In the genomic region with DNA sequence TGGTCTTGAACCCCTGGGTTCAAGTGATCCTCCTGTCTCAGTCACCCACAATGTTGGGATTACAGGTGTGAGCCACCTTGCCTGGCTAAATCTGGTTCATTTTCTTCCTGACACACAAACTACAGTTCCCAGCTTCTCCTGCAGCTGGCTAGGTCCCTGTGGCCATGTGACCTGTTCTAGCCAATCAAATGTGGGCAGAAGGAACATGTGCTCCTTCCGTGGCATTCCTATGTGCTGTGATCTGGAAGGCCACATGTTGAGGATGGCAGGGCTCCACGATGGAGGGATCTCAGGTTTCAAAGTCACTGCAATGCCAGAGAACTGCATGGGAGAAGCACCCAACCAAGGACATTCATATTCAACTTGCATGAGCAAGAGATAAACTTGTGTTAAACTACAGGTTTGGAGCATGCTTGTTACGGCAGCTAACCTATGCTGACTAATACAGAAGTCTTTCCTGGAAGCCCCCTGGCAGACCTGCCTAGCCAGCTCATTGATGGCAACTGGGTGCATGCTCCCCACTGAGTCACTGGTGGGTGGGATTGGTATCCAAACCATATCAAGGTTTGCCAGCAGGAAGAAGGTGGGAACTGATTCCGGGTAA, we compare ENCODE assay signal across 2 cellular contexts.
TF ChIP-seq lines count a peak whose summit lies in the region.

No MANE protein-coding gene starts in this region.

TF ChIP-seq in IMR-90, 13 proteins besides CTCF, POLR2A, EP300 and RAD21:
- TF ChIP-seq, protein P1, sequence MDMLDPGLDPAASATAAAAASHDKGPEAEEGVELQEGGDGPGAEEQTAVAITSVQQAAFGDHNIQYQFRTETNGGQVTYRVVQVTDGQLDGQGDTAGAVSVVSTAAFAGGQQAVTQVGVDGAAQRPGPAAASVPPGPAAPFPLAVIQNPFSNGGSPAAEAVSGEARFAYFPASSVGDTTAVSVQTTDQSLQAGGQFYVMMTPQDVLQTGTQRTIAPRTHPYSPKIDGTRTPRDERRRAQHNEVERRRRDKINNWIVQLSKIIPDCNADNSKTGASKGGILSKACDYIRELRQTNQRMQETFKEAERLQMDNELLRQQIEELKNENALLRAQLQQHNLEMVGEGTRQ (IDR thresholded peaks at IDR 0.05; ENCODE audit: low read depth, low read length) = peak; percentile 87
- TF ChIP-seq SMC3 (IDR thresholded peaks at IDR 0.05; ENCODE audit: low read depth, low read length) = no peak
- TF ChIP-seq, protein P2, sequence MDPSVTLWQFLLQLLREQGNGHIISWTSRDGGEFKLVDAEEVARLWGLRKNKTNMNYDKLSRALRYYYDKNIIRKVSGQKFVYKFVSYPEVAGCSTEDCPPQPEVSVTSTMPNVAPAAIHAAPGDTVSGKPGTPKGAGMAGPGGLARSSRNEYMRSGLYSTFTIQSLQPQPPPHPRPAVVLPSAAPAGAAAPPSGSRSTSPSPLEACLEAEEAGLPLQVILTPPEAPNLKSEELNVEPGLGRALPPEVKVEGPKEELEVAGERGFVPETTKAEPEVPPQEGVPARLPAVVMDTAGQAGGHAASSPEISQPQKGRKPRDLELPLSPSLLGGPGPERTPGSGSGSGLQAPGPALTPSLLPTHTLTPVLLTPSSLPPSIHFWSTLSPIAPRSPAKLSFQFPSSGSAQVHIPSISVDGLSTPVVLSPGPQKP (IDR thresholded peaks at IDR 0.05; ENCODE audit: borderline replicate concordance, low read depth, low read length) = no peak
- TF ChIP-seq BHLHE40 (IDR thresholded peaks at IDR 0.05; ENCODE audit: low read depth, low read length) = no peak
- TF ChIP-seq RCOR1 (IDR thresholded peaks at IDR 0.05; ENCODE audit: insufficient replicate concordance, low read length) = no peak
TF ChIP-seq in IMR-90: peak in this region for 1.

TF ChIP-seq in K562, 482 proteins besides CTCF, POLR2A, EP300 and RAD21 (continues in another document):
- TF ChIP-seq ZBTB17 (CRISPR knock-in tag; IDR thresholded peaks at IDR 0.05) (no peak), NR1H2 (CRISPR knock-in tag; IDR thresholded peaks at IDR 0.05) (no peak), KLF6 (CRISPR knock-in tag; IDR thresholded peaks at IDR 0.05; ENCODE audit: borderline replicate concordance) (no peak), SIN3B (IDR thresholded peaks at IDR 0.05; ENCODE audit: low read depth) (no peak), NFYB (IDR thresholded peaks at IDR 0.05; ENCODE audit: extremely low read depth, insufficient read length) (peak; percentile 37), L3MBTL2 (IDR thresholded peaks at IDR 0.05) (peak; percentile 85), ZNF143 (CRISPR knock-in tag; IDR thresholded peaks at IDR 0.05) (peak; percentile 70), NCOA1 (IDR thresholded peaks at IDR 0.05; ENCODE audit: low read depth) (no peak), MBD2 (IDR thresholded peaks at IDR 0.05; ENCODE audit: borderline replicate concordance, low read depth) (0 out of 2 replicates have a peak, but pooled peaks have one; percentile 4), HDAC6 (IDR thresholded peaks at IDR 0.05; ENCODE audit: low read depth, low read length) (no peak), MEIS2 (IDR thresholded peaks at IDR 0.05; ENCODE audit: partially characterized antibody) (no peak), ETV1 (tag; conservative IDR thresholded peaks at IDR 0.05; ENCODE audit: low read depth) (no peak), CBX3 (IDR thresholded peaks at IDR 0.05; ENCODE audit: borderline replicate concordance in 1 of 2, low read length in 2 of 2) (peak in 1 of 2 experiments; percentile 76; a peak in 2 of 3 replicates), BCOR (IDR thresholded peaks at IDR 0.05) (0 out of 2 replicates have a peak, but pooled peaks have one; percentile 58), TRIM28 (IDR thresholded peaks at IDR 0.05) (0 out of 2 replicates have a peak, but pooled peaks have one; percentile 32), HCFC1 (IDR thresholded peaks at IDR 0.05; ENCODE audit: low read depth, low read length) (peak; percentile 79), NCOA6 (IDR thresholded peaks at IDR 0.05) (no peak)
- TF ChIP-seq, protein P3, sequence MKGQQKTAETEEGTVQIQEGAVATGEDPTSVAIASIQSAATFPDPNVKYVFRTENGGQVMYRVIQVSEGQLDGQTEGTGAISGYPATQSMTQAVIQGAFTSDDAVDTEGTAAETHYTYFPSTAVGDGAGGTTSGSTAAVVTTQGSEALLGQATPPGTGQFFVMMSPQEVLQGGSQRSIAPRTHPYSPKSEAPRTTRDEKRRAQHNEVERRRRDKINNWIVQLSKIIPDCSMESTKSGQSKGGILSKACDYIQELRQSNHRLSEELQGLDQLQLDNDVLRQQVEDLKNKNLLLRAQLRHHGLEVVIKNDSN (CRISPR knock-in tag; IDR thresholded peaks at IDR 0.05) = peak; percentile 97
- TF ChIP-seq, protein P4, sequence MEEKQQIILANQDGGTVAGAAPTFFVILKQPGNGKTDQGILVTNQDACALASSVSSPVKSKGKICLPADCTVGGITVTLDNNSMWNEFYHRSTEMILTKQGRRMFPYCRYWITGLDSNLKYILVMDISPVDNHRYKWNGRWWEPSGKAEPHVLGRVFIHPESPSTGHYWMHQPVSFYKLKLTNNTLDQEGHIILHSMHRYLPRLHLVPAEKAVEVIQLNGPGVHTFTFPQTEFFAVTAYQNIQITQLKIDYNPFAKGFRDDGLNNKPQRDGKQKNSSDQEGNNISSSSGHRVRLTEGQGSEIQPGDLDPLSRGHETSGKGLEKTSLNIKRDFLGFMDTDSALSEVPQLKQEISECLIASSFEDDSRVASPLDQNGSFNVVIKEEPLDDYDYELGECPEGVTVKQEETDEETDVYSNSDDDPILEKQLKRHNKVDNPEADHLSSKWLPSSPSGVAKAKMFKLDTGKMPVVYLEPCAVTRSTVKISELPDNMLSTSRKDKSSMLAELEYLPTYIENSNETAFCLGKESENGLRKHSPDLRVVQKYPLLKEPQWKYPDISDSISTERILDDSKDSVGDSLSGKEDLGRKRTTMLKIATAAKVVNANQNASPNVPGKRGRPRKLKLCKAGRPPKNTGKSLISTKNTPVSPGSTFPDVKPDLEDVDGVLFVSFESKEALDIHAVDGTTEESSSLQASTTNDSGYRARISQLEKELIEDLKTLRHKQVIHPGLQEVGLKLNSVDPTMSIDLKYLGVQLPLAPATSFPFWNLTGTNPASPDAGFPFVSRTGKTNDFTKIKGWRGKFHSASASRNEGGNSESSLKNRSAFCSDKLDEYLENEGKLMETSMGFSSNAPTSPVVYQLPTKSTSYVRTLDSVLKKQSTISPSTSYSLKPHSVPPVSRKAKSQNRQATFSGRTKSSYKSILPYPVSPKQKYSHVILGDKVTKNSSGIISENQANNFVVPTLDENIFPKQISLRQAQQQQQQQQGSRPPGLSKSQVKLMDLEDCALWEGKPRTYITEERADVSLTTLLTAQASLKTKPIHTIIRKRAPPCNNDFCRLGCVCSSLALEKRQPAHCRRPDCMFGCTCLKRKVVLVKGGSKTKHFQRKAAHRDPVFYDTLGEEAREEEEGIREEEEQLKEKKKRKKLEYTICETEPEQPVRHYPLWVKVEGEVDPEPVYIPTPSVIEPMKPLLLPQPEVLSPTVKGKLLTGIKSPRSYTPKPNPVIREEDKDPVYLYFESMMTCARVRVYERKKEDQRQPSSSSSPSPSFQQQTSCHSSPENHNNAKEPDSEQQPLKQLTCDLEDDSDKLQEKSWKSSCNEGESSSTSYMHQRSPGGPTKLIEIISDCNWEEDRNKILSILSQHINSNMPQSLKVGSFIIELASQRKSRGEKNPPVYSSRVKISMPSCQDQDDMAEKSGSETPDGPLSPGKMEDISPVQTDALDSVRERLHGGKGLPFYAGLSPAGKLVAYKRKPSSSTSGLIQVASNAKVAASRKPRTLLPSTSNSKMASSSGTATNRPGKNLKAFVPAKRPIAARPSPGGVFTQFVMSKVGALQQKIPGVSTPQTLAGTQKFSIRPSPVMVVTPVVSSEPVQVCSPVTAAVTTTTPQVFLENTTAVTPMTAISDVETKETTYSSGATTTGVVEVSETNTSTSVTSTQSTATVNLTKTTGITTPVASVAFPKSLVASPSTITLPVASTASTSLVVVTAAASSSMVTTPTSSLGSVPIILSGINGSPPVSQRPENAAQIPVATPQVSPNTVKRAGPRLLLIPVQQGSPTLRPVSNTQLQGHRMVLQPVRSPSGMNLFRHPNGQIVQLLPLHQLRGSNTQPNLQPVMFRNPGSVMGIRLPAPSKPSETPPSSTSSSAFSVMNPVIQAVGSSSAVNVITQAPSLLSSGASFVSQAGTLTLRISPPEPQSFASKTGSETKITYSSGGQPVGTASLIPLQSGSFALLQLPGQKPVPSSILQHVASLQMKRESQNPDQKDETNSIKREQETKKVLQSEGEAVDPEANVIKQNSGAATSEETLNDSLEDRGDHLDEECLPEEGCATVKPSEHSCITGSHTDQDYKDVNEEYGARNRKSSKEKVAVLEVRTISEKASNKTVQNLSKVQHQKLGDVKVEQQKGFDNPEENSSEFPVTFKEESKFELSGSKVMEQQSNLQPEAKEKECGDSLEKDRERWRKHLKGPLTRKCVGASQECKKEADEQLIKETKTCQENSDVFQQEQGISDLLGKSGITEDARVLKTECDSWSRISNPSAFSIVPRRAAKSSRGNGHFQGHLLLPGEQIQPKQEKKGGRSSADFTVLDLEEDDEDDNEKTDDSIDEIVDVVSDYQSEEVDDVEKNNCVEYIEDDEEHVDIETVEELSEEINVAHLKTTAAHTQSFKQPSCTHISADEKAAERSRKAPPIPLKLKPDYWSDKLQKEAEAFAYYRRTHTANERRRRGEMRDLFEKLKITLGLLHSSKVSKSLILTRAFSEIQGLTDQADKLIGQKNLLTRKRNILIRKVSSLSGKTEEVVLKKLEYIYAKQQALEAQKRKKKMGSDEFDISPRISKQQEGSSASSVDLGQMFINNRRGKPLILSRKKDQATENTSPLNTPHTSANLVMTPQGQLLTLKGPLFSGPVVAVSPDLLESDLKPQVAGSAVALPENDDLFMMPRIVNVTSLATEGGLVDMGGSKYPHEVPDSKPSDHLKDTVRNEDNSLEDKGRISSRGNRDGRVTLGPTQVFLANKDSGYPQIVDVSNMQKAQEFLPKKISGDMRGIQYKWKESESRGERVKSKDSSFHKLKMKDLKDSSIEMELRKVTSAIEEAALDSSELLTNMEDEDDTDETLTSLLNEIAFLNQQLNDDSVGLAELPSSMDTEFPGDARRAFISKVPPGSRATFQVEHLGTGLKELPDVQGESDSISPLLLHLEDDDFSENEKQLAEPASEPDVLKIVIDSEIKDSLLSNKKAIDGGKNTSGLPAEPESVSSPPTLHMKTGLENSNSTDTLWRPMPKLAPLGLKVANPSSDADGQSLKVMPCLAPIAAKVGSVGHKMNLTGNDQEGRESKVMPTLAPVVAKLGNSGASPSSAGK (IDR thresholded peaks at IDR 0.05) = peak; percentile 67
- TF ChIP-seq, protein P5, sequence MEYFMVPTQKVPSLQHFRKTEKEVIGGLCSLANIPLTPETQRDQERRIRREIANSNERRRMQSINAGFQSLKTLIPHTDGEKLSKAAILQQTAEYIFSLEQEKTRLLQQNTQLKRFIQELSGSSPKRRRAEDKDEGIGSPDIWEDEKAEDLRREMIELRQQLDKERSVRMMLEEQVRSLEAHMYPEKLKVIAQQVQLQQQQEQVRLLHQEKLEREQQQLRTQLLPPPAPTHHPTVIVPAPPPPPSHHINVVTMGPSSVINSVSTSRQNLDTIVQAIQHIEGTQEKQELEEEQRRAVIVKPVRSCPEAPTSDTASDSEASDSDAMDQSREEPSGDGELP (CRISPR knock-in tag; IDR thresholded peaks at IDR 0.05; ENCODE audit: borderline replicate concordance) = peak; percentile 40; the same call in 1 of the 2 replicates
- TF ChIP-seq, protein P6, sequence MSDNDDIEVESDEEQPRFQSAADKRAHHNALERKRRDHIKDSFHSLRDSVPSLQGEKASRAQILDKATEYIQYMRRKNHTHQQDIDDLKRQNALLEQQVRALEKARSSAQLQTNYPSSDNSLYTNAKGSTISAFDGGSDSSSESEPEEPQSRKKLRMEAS (CRISPR knock-in tag; IDR thresholded peaks at IDR 0.05) = peak; percentile 73
- TF ChIP-seq, protein P7, sequence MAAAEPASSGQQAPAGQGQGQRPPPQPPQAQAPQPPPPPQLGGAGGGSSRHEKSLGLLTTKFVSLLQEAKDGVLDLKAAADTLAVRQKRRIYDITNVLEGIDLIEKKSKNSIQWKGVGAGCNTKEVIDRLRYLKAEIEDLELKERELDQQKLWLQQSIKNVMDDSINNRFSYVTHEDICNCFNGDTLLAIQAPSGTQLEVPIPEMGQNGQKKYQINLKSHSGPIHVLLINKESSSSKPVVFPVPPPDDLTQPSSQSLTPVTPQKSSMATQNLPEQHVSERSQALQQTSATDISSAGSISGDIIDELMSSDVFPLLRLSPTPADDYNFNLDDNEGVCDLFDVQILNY (CRISPR knock-in tag; IDR thresholded peaks at IDR 0.05) = 0 out of 2 replicates have a peak, but pooled peaks have one; percentile 21
- TF ChIP-seq, protein P8, sequence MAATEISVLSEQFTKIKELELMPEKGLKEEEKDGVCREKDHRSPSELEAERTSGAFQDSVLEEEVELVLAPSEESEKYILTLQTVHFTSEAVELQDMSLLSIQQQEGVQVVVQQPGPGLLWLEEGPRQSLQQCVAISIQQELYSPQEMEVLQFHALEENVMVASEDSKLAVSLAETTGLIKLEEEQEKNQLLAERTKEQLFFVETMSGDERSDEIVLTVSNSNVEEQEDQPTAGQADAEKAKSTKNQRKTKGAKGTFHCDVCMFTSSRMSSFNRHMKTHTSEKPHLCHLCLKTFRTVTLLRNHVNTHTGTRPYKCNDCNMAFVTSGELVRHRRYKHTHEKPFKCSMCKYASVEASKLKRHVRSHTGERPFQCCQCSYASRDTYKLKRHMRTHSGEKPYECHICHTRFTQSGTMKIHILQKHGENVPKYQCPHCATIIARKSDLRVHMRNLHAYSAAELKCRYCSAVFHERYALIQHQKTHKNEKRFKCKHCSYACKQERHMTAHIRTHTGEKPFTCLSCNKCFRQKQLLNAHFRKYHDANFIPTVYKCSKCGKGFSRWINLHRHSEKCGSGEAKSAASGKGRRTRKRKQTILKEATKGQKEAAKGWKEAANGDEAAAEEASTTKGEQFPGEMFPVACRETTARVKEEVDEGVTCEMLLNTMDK (IDR thresholded peaks at IDR 0.05; ENCODE audit: borderline replicate concordance, insufficient read depth, low read depth, low read length, poor library complexity, severe bottlenecking) = no peak
- TF ChIP-seq, protein P1 (CRISPR knock-in tag; IDR thresholded peaks at IDR 0.05) = peak; percentile 95
- TF ChIP-seq, protein P9, sequence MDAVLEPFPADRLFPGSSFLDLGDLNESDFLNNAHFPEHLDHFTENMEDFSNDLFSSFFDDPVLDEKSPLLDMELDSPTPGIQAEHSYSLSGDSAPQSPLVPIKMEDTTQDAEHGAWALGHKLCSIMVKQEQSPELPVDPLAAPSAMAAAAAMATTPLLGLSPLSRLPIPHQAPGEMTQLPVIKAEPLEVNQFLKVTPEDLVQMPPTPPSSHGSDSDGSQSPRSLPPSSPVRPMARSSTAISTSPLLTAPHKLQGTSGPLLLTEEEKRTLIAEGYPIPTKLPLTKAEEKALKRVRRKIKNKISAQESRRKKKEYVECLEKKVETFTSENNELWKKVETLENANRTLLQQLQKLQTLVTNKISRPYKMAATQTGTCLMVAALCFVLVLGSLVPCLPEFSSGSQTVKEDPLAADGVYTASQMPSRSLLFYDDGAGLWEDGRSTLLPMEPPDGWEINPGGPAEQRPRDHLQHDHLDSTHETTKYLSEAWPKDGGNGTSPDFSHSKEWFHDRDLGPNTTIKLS (IDR thresholded peaks at IDR 0.05; ENCODE audit: borderline replicate concordance, low read depth) = peak; percentile 19; the same call in 1 of the 2 replicates
